In the genomic region with DNA sequence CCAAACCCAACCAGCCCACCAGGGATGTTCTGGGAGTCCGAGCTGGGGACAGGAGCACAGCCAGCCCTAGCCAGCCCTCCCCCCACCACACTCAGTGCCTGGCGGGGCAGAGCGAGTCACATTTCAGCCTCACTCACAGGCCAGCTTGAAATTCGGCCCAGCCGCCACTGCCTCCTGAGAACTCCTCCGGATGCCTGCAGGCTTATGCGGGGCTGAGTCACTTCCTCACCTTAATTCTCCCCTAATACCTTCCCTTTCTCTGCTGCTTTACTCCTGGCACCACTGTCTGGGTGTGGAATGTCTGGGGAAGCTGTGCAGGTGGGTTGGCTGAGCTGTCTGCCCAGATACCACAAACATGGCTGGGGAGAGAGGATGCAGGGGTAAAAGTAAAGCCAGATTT, we compare ENCODE assay signal across 12 cellular contexts. TPM values are rescaled to one million over a fixed set of nuclear protein-coding genes. Genes with fewer than 3 reads are reported as not detected.
DNase-seq lines count a peak whose midpoint lies in the region; ATAC-seq and TF ChIP-seq lines count a peak whose summit lies in the region.
"Had no signal": no experiment of that assay in that cellular context is flagged by ENCODE, and none has a peak within 500 bp of the region (broad histone marks: within the 10 kb centered on the region; RNA-seq: fewer than 3 reads in every experiment).

No MANE protein-coding gene starts in this region.

- peak; percentile 41 for TF ChIP-seq RAD21 in HCT116 (IDR thresholded peaks at IDR 0.05; ENCODE audit: low read depth)

- no peaks in the 10 kb centered on the region for H3K79me2 ChIP-seq in HCT116 (ENCODE audit: insufficient read depth, low read length)

- H2AFZ ChIP-seq in HCT116 (ENCODE audit: low read depth, low read length, poor library complexity, severe bottlenecking) = peak overlapping the region; percentile 86

- BruUV-seq in HCT116 (replicated peaks; lab: Mats Ljungman, UMichigan) = no TSS peak

- peak; percentile 95 for ATAC-seq in HCT116
- peak; percentile 40 for ATAC-seq in stimulated activated effector memory CD8-positive, alpha-beta T cell treated with anti-CD3 and anti-CD28 coated beads, Interleukin-12 subunit alpha, Interleukin-12 subunit beta, amount 100 ng/mL, for 72 hours
- ATAC-seq in activated CD8-positive, alpha-beta T cell treated with anti-CD3 and anti-CD28 coated beads, Interleukin-2, amount 10 ng/mL, durations not matched to agents 7 days and 5 days = no peak

- peaks cover 12% of the 10 kb centered on the region for H3K9me3 Mint-ChIP-seq in stimulated activated effector memory CD8-positive, alpha-beta T cell treated with anti-CD3 and anti-CD28 coated beads, Interleukin-12 subunit alpha, Interleukin-12 subunit beta, amount 100 ng/mL, for 72 hours
- H3K9me3 Mint-ChIP-seq in immature natural killer cell = peaks cover 7 to 27% (median 22%) of the 10 kb centered on the region in 6 donors
- H3K9me3 Mint-ChIP-seq in activated CD8-positive, alpha-beta T cell treated with anti-CD3 and anti-CD28 coated beads, Interleukin-2, amount 10 ng/mL, durations not matched to agents 7 days and 5 days (ENCODE audit: insufficient read depth) = peaks cover 10% of the 10 kb centered on the region

- H3K4me1 ChIP-seq in HCT116 (ENCODE audit: control insufficient read depth in 1 of 2, insufficient read depth in 2 of 2, low read length in 2 of 2) = peaks cover 21 to 43% of the 10 kb centered on the region in 2 experiments
- H3K4me1 ChIP-seq: heart right ventricle had no signal

- H3K27me3 ChIP-seq in HCT116 (ENCODE audit: insufficient read depth, low read length) = no peaks in the 10 kb centered on the region
- H3K27me3 ChIP-seq: heart right ventricle had no signal

- POLR2A ChIA-PET in HCT116 (lab: Charles Lee) = interaction anchor here (1.0 to 1.9 kb wide), 5 partner anchors 9 to 76 kb away, joined by 3 to 7 read pairs (median 4); no protein-coding TSS in a partner anchor
- POLR2A ChIA-PET in activated CD8-positive, alpha-beta T cell treated with anti-CD3 and anti-CD28 coated beads, Interleukin-2, amount 10 ng/mL, durations not matched to agents 7 days and 5 days (lab: Charles Lee) = no interaction called here

- intact Hi-C loops in HCT116 (cut with micrococcal nuclease) = no loop called here

- H3K27ac ChIP-seq in HCT116 (ENCODE audit: low read depth, low read length) = peak overlapping the region; percentile 78
- H3K27ac ChIP-seq: heart right ventricle had no signal

- peak overlapping the region; percentile 83 for H3K4me2 ChIP-seq in HCT116 (ENCODE audit: low read length)

- no peak overlapping the region for H3K27ac Mint-ChIP-seq in stimulated activated effector memory CD8-positive, alpha-beta T cell treated with anti-CD3 and anti-CD28 coated beads, Interleukin-12 subunit alpha, Interleukin-12 subunit beta, amount 100 ng/mL, for 72 hours
- no peak overlapping the region for H3K27ac Mint-ChIP-seq in immature natural killer cell
- H3K27ac Mint-ChIP-seq in activated CD8-positive, alpha-beta T cell treated with anti-CD3 and anti-CD28 coated beads, Interleukin-2, amount 10 ng/mL, durations not matched to agents 7 days and 5 days = no peak overlapping the region
- H3K27ac Mint-ChIP-seq: activated naive CD8-positive, alpha-beta T cell; T-helper 2 cell treated with Interferon-gamma antibody and Interleukin-4, amounts not matched to agents 5 μg/mL and 100 μg/mL, for 36 hours had no signal

- H3K4me3 ChIP-seq in HCT116 (replicated peaks in 1 of 2; ENCODE audit: low read depth in 1 of 2, low read length in 2 of 2) = peak overlapping the region in 1 of 2 experiments; percentile 43; a peak in 2 of 4 replicates
- H3K4me3 ChIP-seq: heart right ventricle had no signal

- RAD21 ChIA-PET in HCT116 (lab: Charles Lee; ENCODE audit: low non-redundant PET in 1 of 2, low total read pairs in 2 of 2, uncharacterized antibody in 2 of 2, unreplicated experiment in 2 of 2) = interaction anchor here in 1 of 2 experiments (0.5 kb wide), 1 partner anchor 57 kb away, joined by 5 read pairs; no protein-coding TSS in a partner anchor

- no peaks in the 10 kb centered on the region for H4K20me1 ChIP-seq in HCT116 (ENCODE audit: insufficient read depth)

- peaks cover 5 to 6% (median 6%) of the 10 kb centered on the region in 3 donors for H3K27me3 Mint-ChIP-seq in immature natural killer cell (ENCODE audit: low read depth in 3 of 3)
- peaks cover 12% of the 10 kb centered on the region for H3K27me3 Mint-ChIP-seq in activated CD8-positive, alpha-beta T cell treated with anti-CD3 and anti-CD28 coated beads, Interleukin-2, amount 10 ng/mL, durations not matched to agents 7 days and 5 days (ENCODE audit: low read depth)

- no peak for TF ChIP-seq POLR2A in HCT116 (IDR thresholded peaks at IDR 0.05; ENCODE audit: borderline replicate concordance, extremely low read depth, insufficient read depth, insufficient read length)

- H3K4me3 Mint-ChIP-seq in stimulated activated effector memory CD8-positive, alpha-beta T cell treated with anti-CD3 and anti-CD28 coated beads, Interleukin-12 subunit alpha, Interleukin-12 subunit beta, amount 100 ng/mL, for 72 hours = no peak overlapping the region
- H3K4me3 Mint-ChIP-seq in immature natural killer cell = no peak overlapping the region
- H3K4me3 Mint-ChIP-seq in activated CD8-positive, alpha-beta T cell treated with anti-CD3 and anti-CD28 coated beads, Interleukin-2, amount 10 ng/mL, durations not matched to agents 7 days and 5 days = no peak overlapping the region
- H3K4me3 Mint-ChIP-seq: activated naive CD8-positive, alpha-beta T cell; T-helper 2 cell treated with Interferon-gamma antibody and Interleukin-4, amounts not matched to agents 5 μg/mL and 100 μg/mL, for 36 hours had no signal

- H3K36me3 ChIP-seq in HCT116 (ENCODE audit: control insufficient read depth in 1 of 2, insufficient read depth in 2 of 2, low read length in 2 of 2) = no peaks in the 10 kb centered on the region
- H3K36me3 ChIP-seq: heart right ventricle had no signal

- H3K36me3 Mint-ChIP-seq in stimulated activated effector memory CD8-positive, alpha-beta T cell treated with anti-CD3 and anti-CD28 coated beads, Interleukin-12 subunit alpha, Interleukin-12 subunit beta, amount 100 ng/mL, for 72 hours = peaks cover 5% of the 10 kb centered on the region
- peaks cover 7 to 17% (median 8%) of the 10 kb centered on the region in 3 donors for H3K36me3 Mint-ChIP-seq in immature natural killer cell
- peaks cover 2% of the 10 kb centered on the region for H3K36me3 Mint-ChIP-seq in activated CD8-positive, alpha-beta T cell treated with anti-CD3 and anti-CD28 coated beads, Interleukin-2, amount 10 ng/mL, durations not matched to agents 7 days and 5 days (ENCODE audit: low read depth)

- H3K9ac ChIP-seq in HCT116 (ENCODE audit: low read length) = peak overlapping the region; percentile 60

- no peaks in the 10 kb centered on the region for H3K4me1 Mint-ChIP-seq in stimulated activated effector memory CD8-positive, alpha-beta T cell treated with anti-CD3 and anti-CD28 coated beads, Interleukin-12 subunit alpha, Interleukin-12 subunit beta, amount 100 ng/mL, for 72 hours
- H3K4me1 Mint-ChIP-seq in immature natural killer cell = no peaks in the 10 kb centered on the region
- peaks cover 3% of the 10 kb centered on the region for H3K4me1 Mint-ChIP-seq in activated CD8-positive, alpha-beta T cell treated with anti-CD3 and anti-CD28 coated beads, Interleukin-2, amount 10 ng/mL, durations not matched to agents 7 days and 5 days (ENCODE audit: low read depth)

- DNase-seq in HCT116 (ENCODE audit: low read depth, low spot score) (peak; percentile 82), SW480 (ENCODE audit: low spot score) (peak; percentile 87), glomerular visceral epithelial cell (ENCODE audit: extremely low spot score) (peak; percentile 88), immature natural killer cell (no peak)
- DNase-seq in stimulated activated effector memory CD8-positive, alpha-beta T cell treated with anti-CD3 and anti-CD28 coated beads, Interleukin-12 subunit alpha, Interleukin-12 subunit beta, amount 100 ng/mL, for 72 hours (ENCODE audit: low spot score in 2 of 2) = no peak
- no peak for DNase-seq in activated effector memory CD4-positive, alpha-beta T cell treated with anti-CD3 and anti-CD28 coated beads, Interleukin-2, amount 50 U/mL, for 16 hours
- DNase-seq in effector CD8-positive, alpha-beta T cell (lab: John Stamatoyannopoulos, UW) = no peak
- DNase-seq in activated CD8-positive, alpha-beta T cell treated with anti-CD3 and anti-CD28 coated beads, Interleukin-2, amount 10 ng/mL, durations not matched to agents 7 days and 5 days = no peak
- DNase-seq: heart right ventricle, NCI-H1092 had no signal

- CTCF ChIA-PET in HCT116 (lab: Charles Lee) = interaction anchor here (1.1 to 1.4 kb wide), 4 partner anchors 25 to 75 kb away, joined by 3 read pairs; no protein-coding TSS in a partner anchor
- CTCF ChIA-PET in activated CD8-positive, alpha-beta T cell treated with anti-CD3 and anti-CD28 coated beads, Interleukin-2, amount 10 ng/mL, durations not matched to agents 7 days and 5 days (lab: Charles Lee) = no interaction called here

- no peaks in the 10 kb centered on the region for H3K9me2 ChIP-seq in HCT116 (ENCODE audit: insufficient read depth)

- no peak for TF ChIP-seq CTCF in HCT116 (IDR thresholded peaks at IDR 0.05 in 2 of 3, conservative IDR thresholded peaks at IDR 0.05 in 1 of 3; ENCODE audit: borderline replicate concordance in 1 of 3, insufficient read depth in 1 of 3, low read depth in 2 of 3, low read length in 2 of 3)

- peaks cover 4 to 12% of the 10 kb centered on the region in 2 experiments; a peak in 2 of 4 replicates for H3K9me3 ChIP-seq in HCT116 (ENCODE audit: control insufficient read depth in 1 of 2, insufficient read depth in 1 of 2, low read depth in 1 of 2, low read length in 2 of 2)

TF ChIP-seq in HCT116, 20 proteins besides CTCF, POLR2A, EP300 and RAD21 (continues in another document):
- no peak; the same call in 1 of the 2 replicates for TF ChIP-seq CEBPB (IDR thresholded peaks at IDR 0.05; ENCODE audit: low read depth)
- no peak for TF ChIP-seq EGR1 (IDR thresholded peaks at IDR 0.05; ENCODE audit: low read depth)
- peak; percentile 80 for TF ChIP-seq TCF7L2 (IDR thresholded peaks at IDR 0.05; ENCODE audit: borderline replicate concordance, extremely low read depth, insufficient read depth, insufficient read length)
- peak; percentile 40; the same call in 1 of the 2 replicates for TF ChIP-seq SRF (IDR thresholded peaks at IDR 0.05; ENCODE audit: low read depth)
- no peak for TF ChIP-seq ZFX (IDR thresholded peaks at IDR 0.05)
- TF ChIP-seq CBX3 (IDR thresholded peaks at IDR 0.05; ENCODE audit: low read depth) = peak; percentile 99
- TF ChIP-seq JUND (IDR thresholded peaks at IDR 0.05) = peak; percentile 93
- peak; percentile 57 for TF ChIP-seq POLR2AphosphoS5 (IDR thresholded peaks at IDR 0.05; ENCODE audit: low read depth, low read length)
- no peak for TF ChIP-seq ELF1 (IDR thresholded peaks at IDR 0.05; ENCODE audit: borderline replicate concordance, low read depth)

RNA-seq across cellular contexts. Expression of a gene that starts 22.6 kb away (rescaled TPM):
- 44.8 TPM for total RNA-seq in HCT116 (2021; ENCODE audit: unreplicated experiment)
- polyA plus RNA-seq in HCT116 (2012) = 39.1 and 44.3 TPM in 2 replicates
- 1 to 10 TPM; 1.6 to 3.7 (median 1.9) TPM for polyA plus RNA-seq in immature natural killer cell
- 1 to 10 TPM; 3.2 to 3.5 TPM for total RNA-seq in activated CD8-positive, alpha-beta T cell treated with anti-CD3 and anti-CD28 coated beads, Interleukin-2, amount 10 ng/mL, durations not matched to agents 7 days and 5 days

Comparison
In these comparisons a context has a peak if more than half of its experiments do, and no peak if none do; other contexts are left out.
1. DNase-seq: peak in HCT116 (single experiment), SW480 (single experiment) and glomerular visceral epithelial cell (single experiment); none in stimulated activated effector memory CD8-positive, alpha-beta T cell treated with anti-CD3 and anti-CD28 coated beads, Interleukin-12 subunit alpha, Interleukin-12 subunit beta, amount 100 ng/mL, for 72 hours (0 of 2), activated effector memory CD4-positive, alpha-beta T cell treated with anti-CD3 and anti-CD28 coated beads, Interleukin-2, amount 50 U/mL, for 16 hours (single experiment), immature natural killer cell (0 of 3), effector CD8-positive, alpha-beta T cell (single experiment) and activated CD8-positive, alpha-beta T cell treated with anti-CD3 and anti-CD28 coated beads, Interleukin-2, amount 10 ng/mL, durations not matched to agents 7 days and 5 days (single experiment).
2. RNA of a gene that starts 22.6 kb away (total RNA-seq): 44.8 TPM in HCT116 (single experiment); 3.2 to 3.5 TPM in activated CD8-positive, alpha-beta T cell treated with anti-CD3 and anti-CD28 coated beads, Interleukin-2, amount 10 ng/mL, durations not matched to agents 7 days and 5 days; every median in the first group is over 10 times any median in the second.